Comparison of ENCODE assay signal across 2 cellular contexts in genomic region chr11:70397336-70397982, GRCh38.
TF ChIP-seq lines count a peak whose summit lies in the region.

No MANE protein-coding gene starts in this region.

TF ChIP-seq in K562, 482 proteins besides CTCF, POLR2A, EP300 and RAD21 (continued from another document):
- TF ChIP-seq GTF3C2 (IDR thresholded peaks at IDR 0.05; ENCODE audit: borderline replicate concordance, extremely low read depth, insufficient read length) (peak; percentile 80), RBBP5 (IDR thresholded peaks at IDR 0.05; ENCODE audit: borderline replicate concordance, insufficient read depth, low read length, poor library complexity, severe bottlenecking) (peak; percentile 22), EGR1 (conservative IDR thresholded peaks at IDR 0.05) (peak; percentile 39), SREBF2 (CRISPR knock-in tag; IDR thresholded peaks at IDR 0.05) (no peak), JUND (IDR thresholded peaks at IDR 0.05; ENCODE audit: borderline replicate concordance, low read depth, low read length) (peak; percentile 51), JUND (tag; IDR thresholded peaks at IDR 0.05; ENCODE audit: borderline replicate concordance, low read depth, low read length) (no peak; the same call in 2 of the 3 replicates), RB1 (IDR thresholded peaks at IDR 0.05; ENCODE audit: low read depth) (0 out of 2 replicates have a peak, but pooled peaks have one; percentile 24), CSDE1 (IDR thresholded peaks at IDR 0.05) (0 out of 4 replicates have a peak, but pooled peaks of 1 of the 2 experiments have one; percentile 11), MXD1 (CRISPR knock-in tag; IDR thresholded peaks at IDR 0.05; ENCODE audit: borderline replicate concordance, poor library complexity, severe bottlenecking) (no peak), ETV6 (IDR thresholded peaks at IDR 0.05; ENCODE audit: borderline replicate concordance in 1 of 2, low read depth in 2 of 2, low read length in 1 of 2) (peak in 1 of 2 experiments; percentile 47; a peak in 1 of 4 replicates), ETV6 (CRISPR knock-in tag; IDR thresholded peaks at IDR 0.05; ENCODE audit: borderline replicate concordance) (no peak), CXXC5 (CRISPR knock-in tag; IDR thresholded peaks at IDR 0.05) (peak; percentile 26), KDM5B (IDR thresholded peaks at IDR 0.05; ENCODE audit: insufficient replicate concordance, low read depth, low read length) (peak; percentile 27)

TF ChIP-seq in HepG2, 621 proteins besides CTCF, POLR2A, EP300 and RAD21 (continued from another document and continues in another):
- TF ChIP-seq BATF2 (CRISPR knock-in tag; IDR thresholded peaks at IDR 0.05) (no peak), HHEX (CRISPR knock-in tag; IDR thresholded peaks at IDR 0.05) (no peak), ZNF512 (CRISPR knock-in tag; IDR thresholded peaks at IDR 0.05) (no peak), IKZF4 (CRISPR knock-in tag; IDR thresholded peaks at IDR 0.05; ENCODE audit: borderline replicate concordance, low read depth, not compliant biosample characterization) (no peak), THYN1 (CRISPR knock-in tag; IDR thresholded peaks at IDR 0.05; ENCODE audit: borderline replicate concordance, low read depth) (no peak), ZNF776 (CRISPR knock-in tag; IDR thresholded peaks at IDR 0.05) (0 out of 2 replicates have a peak, but pooled peaks have one; percentile 2), ZNF792 (CRISPR knock-in tag; IDR thresholded peaks at IDR 0.05) (no peak), MTA3 (CRISPR knock-in tag; IDR thresholded peaks at IDR 0.05) (no peak), EED (CRISPR knock-in tag; IDR thresholded peaks at IDR 0.05) (no peak), HNRNPH1 (optimal IDR thresholded peaks at IDR 0.05; ENCODE audit: low read depth, low read length) (no peak), ZFP90 (CRISPR knock-in tag; IDR thresholded peaks at IDR 0.05; ENCODE audit: borderline replicate concordance) (no peak), DZIP1 (CRISPR knock-in tag; IDR thresholded peaks at IDR 0.05) (no peak), KDM1A (CRISPR knock-in tag; IDR thresholded peaks at IDR 0.05) (no peak), BHLHE40 (IDR thresholded peaks at IDR 0.05; ENCODE audit: low read length) (no peak), SALL1 (CRISPR knock-in tag; IDR thresholded peaks at IDR 0.05) (no peak; the same call in 1 of the 2 replicates), HMGXB4 (CRISPR knock-in tag; IDR thresholded peaks at IDR 0.05; ENCODE audit: borderline replicate concordance in 1 of 2, low read depth in 1 of 2) (no peak; a peak in 1 of 4 replicates), TFAP4 (IDR thresholded peaks at IDR 0.05; ENCODE audit: borderline replicate concordance, low read depth) (no peak), HMGXB3 (CRISPR knock-in tag; IDR thresholded peaks at IDR 0.05; ENCODE audit: borderline replicate concordance) (no peak), MATR3 (CRISPR knock-in tag; IDR thresholded peaks at IDR 0.05) (no peak), ZNF800 (CRISPR knock-in tag; IDR thresholded peaks at IDR 0.05) (no peak), JUN (CRISPR knock-in tag; IDR thresholded peaks at IDR 0.05) (no peak), ZNF281 (CRISPR knock-in tag; IDR thresholded peaks at IDR 0.05; ENCODE audit: borderline replicate concordance) (no peak), RERE (CRISPR knock-in tag; IDR thresholded peaks at IDR 0.05; ENCODE audit: low read depth) (no peak)
